ENCODE assay signal across 9 cellular contexts in genomic region chr20:38726849-38727601, GRCh38. TPM values are rescaled to one million over a fixed set of nuclear protein-coding genes. Genes with fewer than 3 reads are reported as not detected.
DNase-seq lines count a peak whose midpoint lies in the region; ATAC-seq and TF ChIP-seq lines count a peak whose summit lies in the region.
"Had no signal": no experiment of that assay in that cellular context is flagged by ENCODE, and none has a peak within 500 bp of the region (broad histone marks: within the 10 kb centered on the region; RNA-seq: fewer than 3 reads in every experiment).

No MANE protein-coding gene starts in this region.

- no peaks in the 10 kb centered on the region for H3F3A ChIP-seq in DOHH2 (ENCODE audit: control insufficient read depth, insufficient read depth)

- H3K4me1 ChIP-seq in DOHH2 (ENCODE audit: control insufficient read depth, low read length) (peaks cover 32% of the 10 kb centered on the region), transverse colon (peaks cover 3 to 22% (median 15%) of the 10 kb centered on the region in 4 donors)

- intact Hi-C loops in transverse colon (cut with DNase I; ENCODE audit: low total_unique reads), result no loop called here

- H3K9me3 ChIP-seq in DOHH2 (ENCODE audit: control insufficient read depth, insufficient read depth, low read length) (no peaks in the 10 kb centered on the region), transverse colon (no peaks in the 10 kb centered on the region)

- TF ChIP-seq EP300 in transverse colon (IDR thresholded peaks at IDR 0.05; ENCODE audit: low read depth), result no peak

- ATAC-seq in HG02981 (IDR thresholded peaks at IDR 0.05; ENCODE audit: unreplicated experiment), result no peak

- TF ChIP-seq POLR2A in transverse colon (IDR thresholded peaks at IDR 0.05), result no peak

- no peaks in the 10 kb centered on the region for H4K20me1 ChIP-seq in DOHH2 (ENCODE audit: control insufficient read depth, insufficient read depth, low read depth, low read length)

- no peaks in the 10 kb centered on the region for H3K79me2 ChIP-seq in DOHH2 (ENCODE audit: control insufficient read depth, low read length)

- WGBS in transverse colon (ENCODE audit: low coverage in 1 of 2), 2 donors, result 7 to 13% methylated on average over 13 to 41 of the region's 41 CpGs

- H3K4me3 ChIP-seq in DOHH2 (ENCODE audit: low read length), result no peak overlapping the region
- no peak overlapping the region for H3K4me3 ChIP-seq in transverse colon

- H3K9me2 ChIP-seq in DOHH2 (replicated peaks; ENCODE audit: control insufficient read depth, low read length), result no peaks in the 10 kb centered on the region

- in situ Hi-C loops in transverse colon (cut with MboI; ENCODE audit: low pct_ligation_motif_present in 1 of 4, low pct_unique_long_range_greater_than_20kb in 1 of 4, low sequenced_read_pairs in 3 of 4), result no loop called here

- H3K27me3 ChIP-seq in DOHH2 (ENCODE audit: control insufficient read depth, low read length) (peaks cover 44% of the 10 kb centered on the region), transverse colon (peaks cover 100% of the 10 kb centered on the region)

- no peaks in the 10 kb centered on the region for H3K36me3 ChIP-seq in DOHH2 (ENCODE audit: control insufficient read depth, low read length)
- no peaks in the 10 kb centered on the region for H3K36me3 ChIP-seq in transverse colon

- TF ChIP-seq CTCF in DOHH2 (IDR thresholded peaks at IDR 0.05; ENCODE audit: low read depth, low read length, poor library complexity, severe bottlenecking) (peak; percentile 51), transverse colon (IDR thresholded peaks at IDR 0.05) (no peak)

- H3K27ac ChIP-seq in DOHH2 (ENCODE audit: low read depth, low read length) (no peak overlapping the region), transverse colon (no peak overlapping the region)

- no peak overlapping the region for H3K4me2 ChIP-seq in DOHH2 (ENCODE audit: low read length)

- DNase-seq in NAMALWA (ENCODE audit: low spot score), result peak; percentile 56
- peak; percentile 58 for DNase-seq in activated naive CD4-positive, alpha-beta T cell treated with anti-CD3 and anti-CD28 coated beads, Interleukin-2, amount 50 U/mL, for 16 hours
- peak; percentile 27 for DNase-seq in midbrain (lab: John Stamatoyannopoulos, UW)
- no peak for DNase-seq in transverse colon
- DNase-seq in hepatic stellate cell (ENCODE audit: low spot score), result no peak
- DNase-seq in NCI-H2029 (lab: John Stamatoyannopoulos, UW), result no peak

RNA-seq across cellular contexts. Expression of gene SLC32A1, which starts 2.7 kb away (rescaled TPM):
- not detected for total RNA-seq in transverse colon
- total RNA-seq: HT1080 had no signal

RNA-seq across cellular contexts. Expression of gene ACTR5, which starts 21.2 kb away (rescaled TPM):
- 10 to 100 TPM in 3 of 4 donors, 1 to 10 TPM in 1; 7.2 to 21.3 (median 11.4) TPM for total RNA-seq in transverse colon

Comparison
In these comparisons a context has a peak if more than half of its experiments do, and no peak if none do; other contexts are left out.
1. DNase-seq: peak in NAMALWA (single experiment), activated naive CD4-positive, alpha-beta T cell treated with anti-CD3 and anti-CD28 coated beads, Interleukin-2, amount 50 U/mL, for 16 hours (single experiment) and midbrain (single experiment); none in transverse colon (single experiment), hepatic stellate cell (single experiment) and NCI-H2029 (single experiment).